In genomic region chr18:9771261-9771976, GRCh38 we compare ENCODE assay signal across 8 cellular contexts.
DNase-seq lines count a peak whose midpoint lies in the region; ATAC-seq and TF ChIP-seq lines count a peak whose summit lies in the region.

No MANE protein-coding gene starts in this region.

- ATAC-seq in GM19043 (IDR thresholded peaks at IDR 0.05; ENCODE audit: low read depth, unreplicated experiment) (peak; percentile 74), HG02870 (IDR thresholded peaks at IDR 0.05; ENCODE audit: unreplicated experiment) (no peak)

- DNase-seq in AG10803 (ENCODE audit: low read depth): peak; percentile 66
- peak; percentile 19 for DNase-seq in LNCaP clone FGC (ENCODE audit: low read depth)
- DNase-seq in activated CD4-positive, CD25-positive, alpha-beta regulatory T cell (lab: John Stamatoyannopoulos, UW): peak in 3 of 4 experiments; percentile 6 to 20 (median 13)
- peak; percentile 30 for DNase-seq in cerebellum (ENCODE audit: low spot score)
- peak; percentile 88 for DNase-seq in left kidney (ENCODE audit: low read depth, low spot score)
- peak; percentile 46 for DNase-seq in stimulated activated CD4-positive, alpha-beta T cell treated with anti-CD3 and anti-CD28 coated beads, Interleukin-1b, Interleukin-23, amount 100 ng/mL, for 48 hours

- H3K4me3 ChIP-seq in AG10803 (ENCODE audit: low read length): no peak overlapping the region
- H3K4me3 ChIP-seq in LNCaP clone FGC (ENCODE audit: low read depth, low read length): no peak overlapping the region

- TF ChIP-seq CTCF in AG10803 (conservative IDR thresholded peaks at IDR 0.05; ENCODE audit: low read length): peak; percentile 88
- TF ChIP-seq CTCF in LNCaP clone FGC (IDR thresholded peaks at IDR 0.05; ENCODE audit: control insufficient read depth, extremely low read depth, insufficient read depth): peak; percentile 89

Comparison
In these comparisons a context has a peak if more than half of its experiments do, and no peak if none do; other contexts are left out.
1. DNase-seq: peak in every context shown above with its lines; median percentile 88 in left kidney; 66 in AG10803; 46 in stimulated activated CD4-positive, alpha-beta T cell treated with anti-CD3 and anti-CD28 coated beads, Interleukin-1b, Interleukin-23, amount 100 ng/mL, for 48 hours; 30 in cerebellum; 19 in LNCaP clone FGC; 13 in activated CD4-positive, CD25-positive, alpha-beta regulatory T cell.